8 cellular contexts compared by ENCODE assay signal in the genomic region with DNA sequence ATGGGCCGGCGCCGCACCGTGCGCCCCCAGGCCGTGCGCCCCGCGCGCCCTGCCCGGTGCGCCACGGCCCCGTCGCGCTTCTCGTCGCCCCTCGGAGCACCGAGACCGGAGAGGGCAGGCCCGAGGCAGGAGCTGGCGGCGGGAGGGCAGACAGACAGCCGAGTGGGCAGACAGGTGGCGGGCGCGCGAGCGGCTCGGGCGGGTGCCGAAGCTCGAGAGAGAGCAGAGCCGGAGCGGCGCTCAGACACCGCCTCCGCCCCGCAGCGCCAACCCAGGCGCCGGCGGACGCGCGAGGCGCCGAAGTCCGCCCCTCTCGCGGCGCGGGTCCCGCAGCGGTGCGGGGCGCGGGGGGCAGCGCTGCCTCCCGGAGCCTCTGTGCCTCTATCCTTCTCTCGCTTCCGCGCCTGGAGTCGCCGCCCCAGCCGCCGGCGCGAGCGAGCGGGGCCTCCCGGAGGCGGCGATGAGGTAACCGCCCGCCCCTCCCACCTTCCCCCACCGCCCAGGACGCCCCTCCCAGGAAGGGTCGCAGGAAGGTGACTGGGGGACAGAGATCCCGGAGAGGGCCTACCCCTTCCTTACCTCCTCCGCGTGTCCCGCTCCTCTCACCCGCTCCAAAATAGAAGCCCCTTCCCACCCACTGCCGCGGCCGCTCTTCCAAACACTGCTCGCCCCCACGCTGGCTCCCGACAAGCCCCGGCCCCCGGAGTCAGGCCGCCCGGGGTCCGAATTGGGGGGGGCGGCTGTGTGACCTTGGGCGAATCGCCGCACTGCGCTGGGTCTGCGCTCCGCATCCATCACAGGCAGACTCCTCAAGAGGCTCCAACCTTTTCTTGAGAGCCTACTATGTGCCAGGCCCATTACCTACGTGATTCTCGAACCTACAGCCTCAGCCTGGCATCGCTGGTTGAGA. TPM values are rescaled to one million over a fixed set of nuclear protein-coding genes. Genes with fewer than 3 reads are reported as not detected.
DNase-seq lines count a peak whose midpoint lies in the region; ATAC-seq, FAIRE-seq and TF ChIP-seq lines count a peak whose summit lies in the region.

A gene with protein sequence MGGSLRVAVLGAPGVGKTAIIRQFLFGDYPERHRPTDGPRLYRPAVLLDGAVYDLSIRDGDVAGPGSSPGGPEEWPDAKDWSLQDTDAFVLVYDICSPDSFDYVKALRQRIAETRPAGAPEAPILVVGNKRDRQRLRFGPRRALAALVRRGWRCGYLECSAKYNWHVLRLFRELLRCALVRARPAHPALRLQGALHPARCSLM (minus strand): TSS at position 412 of the 910 bp plus-strand sequence. CDS start 451 bp downstream, outside the sequence.

- peaks cover 38% of the 10 kb centered on the region for H3K27me3 ChIP-seq in endodermal cell (ENCODE audit: control insufficient read depth, insufficient read depth, low read length, poor library complexity, severe bottlenecking)
- H3K27me3 ChIP-seq in pancreas, result peaks cover 0 to 10% (median 4%) of the 10 kb centered on the region in 4 donors

- H3K4me1 Mint-ChIP-seq in endodermal cell, result peaks cover 9% of the 10 kb centered on the region

- ATAC-seq in pancreas (no peak), GM19452 (IDR thresholded peaks at IDR 0.05; ENCODE audit: unreplicated experiment) (no peak)

- H3K4me3 ChIP-seq in endodermal cell (ENCODE audit: low read length) (peak within 1 kb of the TSS; percentile 55), pancreas (peak within 1 kb of the TSS in 3 of 4 donors; percentile 3 to 39 (median 13))

- FAIRE-seq in pancreas (lab: Jason Lieb, UNC), result no peak
- no peak for FAIRE-seq in HTR-8/SVneo (lab: Jason Lieb, UNC)

- no peak within 1 kb of the TSS for H3K27ac Mint-ChIP-seq in endodermal cell

- intact Hi-C loops in pancreas (cut with DNase I), result no loop called here

- H3K36me3 ChIP-seq in endodermal cell (ENCODE audit: control insufficient read depth, insufficient read depth, low read length), result no peaks in the 10 kb centered on the region
- no peaks in the 10 kb centered on the region for H3K36me3 ChIP-seq in pancreas

- H3K4me1 ChIP-seq in endodermal cell (ENCODE audit: control insufficient read depth, insufficient read depth, low read length) (no peaks in the 10 kb centered on the region), pancreas (peaks cover 0 to 22% (median 0%) of the 10 kb centered on the region in 3 donors)

- H3K27ac ChIP-seq in endodermal cell (ENCODE audit: low read depth, low read length) (no peak within 1 kb of the TSS), pancreas (no peak within 1 kb of the TSS)

- 9 to 22% methylated on average over 32 to 102 of the region's 106 CpGs for WGBS in endodermal cell (ENCODE audit: insufficient coverage in 1 of 2, insufficient read length in 1 of 2), 2 experiments
- WGBS in pancreas, 2 donors, result 6 to 13% methylated on average over 39 to 106 of the region's 106 CpGs

- H3K9me3 ChIP-seq in endodermal cell (ENCODE audit: control insufficient read depth, low read length) (no peaks in the 10 kb centered on the region), pancreas (no peaks in the 10 kb centered on the region)

- no peak for TF ChIP-seq CTCF in endodermal cell (conservative IDR thresholded peaks at IDR 0.05)
- no peak for TF ChIP-seq CTCF in pancreas (IDR thresholded peaks at IDR 0.05)

- H3K4me3 Mint-ChIP-seq in endodermal cell, result peak within 1 kb of the TSS; percentile 49

- DNase-seq in EH (ENCODE audit: low read depth), result peak; percentile 17
- peak; percentile 22 for DNase-seq in NCI-H2171 (lab: John Stamatoyannopoulos, UW)
- peak; percentile 76 for DNase-seq in endodermal cell
- peak in 1 of 6 donors; percentile 82 for DNase-seq in pancreas
- no peak for DNase-seq in HTR-8/SVneo (ENCODE audit: insufficient read length, low spot score)
- no peak for DNase-seq in HCEC 1CT
- no peak for DNase-seq in cortex of kidney (lab: John Stamatoyannopoulos, UW)

- H3K9ac ChIP-seq in endodermal cell (ENCODE audit: extremely low read depth, low read length, poor library complexity, severe bottlenecking), result peak within 1 kb of the TSS; percentile 23

- peaks cover 10% of the 10 kb centered on the region for H3K9me3 Mint-ChIP-seq in endodermal cell

- peaks cover 47% of the 10 kb centered on the region for H3K27me3 Mint-ChIP-seq in endodermal cell (ENCODE audit: insufficient read depth)

- H3K36me3 Mint-ChIP-seq in endodermal cell (ENCODE audit: low read depth), result peaks cover 11% of the 10 kb centered on the region

RNA-seq across cellular contexts. Expression of the gene that starts here (rescaled TPM):
- total RNA-seq in endodermal cell (1 to 10 TPM; 1.3 TPM), pancreas (under 1 TPM; 0.24 to 0.61 (median 0.50) TPM)
- polyA plus RNA-seq in endodermal cell (2013, experiment 1 of 2), result 1.0 TPM
- 1.1 TPM for polyA plus RNA-seq in endodermal cell (2013, experiment 2 of 2)
- 1 to 10 TPM; 3.7 to 4.4 TPM for polyA plus RNA-seq in pancreas

Comparison
In these comparisons a context has a peak if more than half of its experiments do, and no peak if none do; other contexts are left out.
1. DNase-seq: peak in EH (single experiment), NCI-H2171 (single experiment) and endodermal cell (single experiment); none in HTR-8/SVneo (single experiment), HCEC 1CT (single experiment) and cortex of kidney (single experiment).